34 cellular contexts compared by ENCODE assay signal in genomic region chr16:59567496-59567895, GRCh38.
"Had no signal": no experiment of that assay in that cellular context is flagged by ENCODE, and none has a peak within 500 bp of the region (broad histone marks: within the 10 kb centered on the region; RNA-seq: fewer than 3 reads in every experiment).

No MANE protein-coding gene starts in this region.

- DNase-seq: activated CD4-positive, alpha-beta memory T cell treated with anti-CD3 and anti-CD28 coated beads, Interleukin-2, amount 10 ng/mL, durations not matched to agents 7 days and 5 days; activated CD4-positive, alpha-beta T cell treated with anti-CD3 and anti-CD28 coated beads for 1 hour; activated CD4-positive, alpha-beta T cell treated with anti-CD3 and anti-CD28 coated beads for 36 hours; activated CD4-positive, alpha-beta T cell treated with anti-CD3 and anti-CD28 coated beads for 48 hours; activated CD4-positive, alpha-beta T cell treated with anti-CD3 and anti-CD28 coated beads, Interleukin-2, amount 10 ng/mL, durations not matched to agents 7 days and 5 days; activated CD4-positive, alpha-beta T cell treated with anti-CD3 and anti-CD28 coated beads, Interleukin-2, amount 50 U/mL, for 48 hours; activated CD4-positive, CD25-positive, alpha-beta regulatory T cell; activated CD8-positive, alpha-beta memory T cell treated with anti-CD3 and anti-CD28 coated beads for 24 hours; activated CD8-positive, alpha-beta memory T cell treated with anti-CD3 and anti-CD28 coated beads, Interleukin-2, amount 10 ng/mL, durations not matched to agents 7 days and 5 days; activated CD8-positive, alpha-beta memory T cell treated with anti-CD3 and anti-CD28 coated beads, Interleukin-2, amount 50 U/mL, for 48 hours; activated CD8-positive, alpha-beta T cell treated with anti-CD3 and anti-CD28 coated beads, Interleukin-2, amount 10 ng/mL, durations not matched to agents 7 days and 5 days; activated effector memory CD4-positive, alpha-beta T cell treated with Interleukin-2 at 50 U/mL for 16 hours; activated gamma-delta T cell; activated naive CD4-positive, alpha-beta T cell treated with anti-CD3 and anti-CD28 coated beads, Interleukin-2, amount 10 ng/mL, durations not matched to agents 7 days and 5 days; activated naive CD4-positive, alpha-beta T cell treated with Interleukin-2 at 50 U/mL for 16 hours; activated naive CD8-positive, alpha-beta T cell treated with anti-CD3 and anti-CD28 coated beads for 36 hours; activated T-cell treated with anti-CD3 and anti-CD28 coated beads, Interleukin-2, amount 50 U/mL, for 24 hours; activated T-cell treated with anti-CD3 and anti-CD28 coated beads, Interleukin-2, amount 50 U/mL, for 48 hours; adrenal gland; amniotic stem cell; aorta; body of pancreas; brain microvascular endothelial cell; central memory CD4-positive, alpha-beta T cell; T-helper 1 cell; T-helper 2 cell; T-helper 9 cell had no signal

- H3K27ac Mint-ChIP-seq: activated CD4-positive, alpha-beta memory T cell treated with anti-CD3 and anti-CD28 coated beads, Interleukin-2, amount 10 ng/mL, durations not matched to agents 7 days and 5 days; activated CD4-positive, alpha-beta T cell treated with anti-CD3 and anti-CD28 coated beads for 36 hours; activated CD4-positive, alpha-beta T cell treated with anti-CD3 and anti-CD28 coated beads, Interleukin-2, amount 10 ng/mL, durations not matched to agents 7 days and 5 days; activated CD8-positive, alpha-beta memory T cell treated with anti-CD3 and anti-CD28 coated beads, Interleukin-2, amount 10 ng/mL, durations not matched to agents 7 days and 5 days; activated CD8-positive, alpha-beta T cell treated with anti-CD3 and anti-CD28 coated beads, Interleukin-2, amount 10 ng/mL, durations not matched to agents 7 days and 5 days; activated naive CD4-positive, alpha-beta T cell treated with anti-CD3 and anti-CD28 coated beads, Interleukin-2, amount 10 ng/mL, durations not matched to agents 7 days and 5 days; activated naive CD4-positive, alpha-beta T cell treated with anti-CD3 and anti-CD28 coated beads, Interleukin-2, amount 50 U/mL, for 24 hours; activated naive CD8-positive, alpha-beta T cell treated with anti-CD3 and anti-CD28 coated beads for 36 hours; activated T-cell treated with anti-CD3 and anti-CD28 coated beads, Interleukin-2, amount 50 U/mL, for 24 hours; activated T-helper 2 cell treated with anti-CD3 and anti-CD28 coated beads, Interferon-gamma antibody, Interleukin-2, Interleukin-4, amounts not matched to agents 10 μg/mL and 5 μg/mL and 100 μg/mL, durations not matched to agents 14 hours and 24 hours and 36 hours; T-helper 1 cell treated with Interleukin-12 subunit alpha and Interleukin-12 subunit beta and Interleukin-4 antibody, amounts not matched to agents 30 μg/mL and 1 μg/mL, for 36 hours; T-helper 2 cell treated with Interferon-gamma antibody and Interleukin-4, amounts not matched to agents 5 μg/mL and 100 μg/mL, for 36 hours had no signal

- H3K9me3 Mint-ChIP-seq: activated naive CD4-positive, alpha-beta T cell treated with anti-CD3 and anti-CD28 coated beads, Interleukin-2, amount 10 ng/mL, durations not matched to agents 7 days and 5 days; activated naive CD8-positive, alpha-beta T cell treated with anti-CD3 and anti-CD28 coated beads for 36 hours; activated T-helper 2 cell treated with anti-CD3 and anti-CD28 coated beads, Interferon-gamma antibody, Interleukin-2, Interleukin-4, amounts not matched to agents 10 μg/mL and 5 μg/mL and 100 μg/mL, durations not matched to agents 14 hours and 24 hours and 36 hours; T-helper 1 cell treated with Interleukin-12 subunit alpha and Interleukin-12 subunit beta and Interleukin-4 antibody, amounts not matched to agents 30 μg/mL and 1 μg/mL, for 36 hours had no signal

- H3K27me3 ChIP-seq: adrenal gland, body of pancreas, brain microvascular endothelial cell, breast epithelium had no signal

- H3K36me3 ChIP-seq: adrenal gland, brain microvascular endothelial cell, breast epithelium had no signal

- H3K4me1 ChIP-seq: adrenal gland, body of pancreas, breast epithelium had no signal

- H3K9me3 ChIP-seq: adrenal gland, body of pancreas, breast epithelium had no signal

- ATAC-seq: activated CD4-positive, alpha-beta T cell treated with anti-CD3 and anti-CD28 coated beads for 36 hours; activated CD4-positive, CD25-positive, alpha-beta regulatory T cell treated with anti-CD3 and anti-CD28 coated beads, Interleukin-2, amount 50 U/mL, for 24 hours; activated CD8-positive, alpha-beta memory T cell treated with anti-CD3 and anti-CD28 coated beads, Interleukin-2, amount 10 ng/mL, durations not matched to agents 7 days and 5 days; activated CD8-positive, alpha-beta T cell treated with anti-CD3 and anti-CD28 coated beads, Interleukin-2, amount 10 ng/mL, durations not matched to agents 7 days and 5 days; body of pancreas had no signal

- H3K36me3 Mint-ChIP-seq: activated CD8-positive, alpha-beta memory T cell treated with anti-CD3 and anti-CD28 coated beads, Interleukin-2, amount 10 ng/mL, durations not matched to agents 7 days and 5 days; activated naive CD4-positive, alpha-beta T cell treated with anti-CD3 and anti-CD28 coated beads, Interleukin-2, amount 10 ng/mL, durations not matched to agents 7 days and 5 days; activated naive CD4-positive, alpha-beta T cell treated with anti-CD3 and anti-CD28 coated beads, Interleukin-2, amount 50 U/mL, for 24 hours; activated naive CD8-positive, alpha-beta T cell treated with anti-CD3 and anti-CD28 coated beads for 36 hours had no signal

- H3K4me3 ChIP-seq: adrenal gland, body of pancreas, breast epithelium had no signal

- H3K27ac ChIP-seq: adrenal gland, body of pancreas, brain microvascular endothelial cell, breast epithelium, VCaP had no signal
